ENCODE assay signal across 8 cellular contexts in the genomic region with DNA sequence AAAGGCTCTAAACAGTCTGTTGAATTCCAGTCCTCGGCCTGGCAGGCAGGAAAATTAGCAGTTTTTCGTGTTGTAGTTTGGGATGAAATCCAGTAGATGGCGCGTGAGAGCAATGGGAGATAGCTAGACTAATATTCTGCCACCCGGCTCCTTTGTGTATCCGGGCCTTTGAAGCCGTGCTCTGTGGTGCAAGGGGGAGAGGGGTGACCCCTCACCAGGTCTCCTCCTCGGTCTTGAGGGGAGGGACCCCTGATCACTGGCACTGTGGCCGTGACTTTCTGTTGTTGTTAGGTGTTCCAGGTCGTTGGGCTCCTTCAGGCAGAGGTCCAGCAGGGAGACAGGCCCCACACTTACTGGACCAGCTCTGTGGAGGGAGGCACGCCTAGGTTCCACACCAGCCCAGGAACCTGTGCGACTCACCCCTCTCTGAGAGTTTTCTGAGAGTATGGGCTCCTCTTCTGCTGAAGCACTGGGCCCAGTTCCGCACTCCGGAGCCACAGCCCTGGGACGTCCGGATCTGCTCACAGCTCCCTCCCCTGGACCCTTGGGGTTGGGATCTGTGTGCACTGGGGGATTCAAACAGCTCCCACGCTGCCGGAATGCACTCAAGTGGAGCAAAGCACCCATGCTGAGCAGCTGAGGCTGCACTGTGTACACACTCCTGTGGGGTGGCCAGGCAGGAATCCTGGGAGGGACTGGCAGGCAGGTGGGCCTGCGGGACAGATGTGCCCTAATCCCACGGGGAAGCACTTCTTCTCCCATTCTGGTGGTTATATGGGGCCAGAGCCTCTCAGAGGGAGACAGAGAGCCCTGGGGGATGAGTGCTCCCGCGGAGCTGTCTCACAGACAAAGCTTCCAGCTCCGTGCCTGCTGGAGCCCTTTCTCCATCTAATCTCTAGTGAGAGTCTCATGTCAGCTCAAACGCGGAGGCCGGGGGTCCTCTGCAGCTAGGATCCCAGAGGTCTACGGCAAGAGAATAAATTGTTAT.
A peak's percentile ranks its signal among the peaks of the same experiment; 100 is the strongest.
DNase-seq lines count a peak whose midpoint lies in the region; ATAC-seq, FAIRE-seq and TF ChIP-seq lines count a peak whose summit lies in the region.

No MANE protein-coding gene starts in this region.

- DNase-seq in COLO668 (lab: John Stamatoyannopoulos, UW; ENCODE audit: unreplicated experiment), result peak; percentile 86
- peak; percentile 68 for DNase-seq in HEK293T (ENCODE audit: extremely low spot score)
- DNase-seq in NCI-H2227 treated with DMSO at 0.1 percent for 48 hours (lab: John Stamatoyannopoulos, UW), result peak; percentile 84
- peak; percentile 47 for DNase-seq in central memory CD4-positive, alpha-beta T cell
- peak; percentile 15 to 39 (median 20) for DNase-seq in stimulated activated CD4-positive, alpha-beta T cell treated with anti-CD3 and anti-CD28 coated beads, Interleukin-1b, Interleukin-23, amount 100 ng/mL, for 24 hours (ENCODE audit: low read depth in 4 of 4, low spot score in 1 of 4)

- peak; percentile 81 for FAIRE-seq in islet of Langerhans (lab: Jason Lieb, UNC)

- no peak for ATAC-seq in GM19397 (IDR thresholded peaks at IDR 0.05; ENCODE audit: unreplicated experiment)

- no peak overlapping the region for H3K4me3 ChIP-seq in WI38 (ENCODE audit: low read depth, low read length)

- POLR2A ChIA-PET in HEK293T (lab: Yijun Ruan, JAX), result interaction anchor here (1.1 kb wide), 1 partner anchor 69 kb away, joined by 3 read pairs; the partner anchor contains the start of gene ANTXR1

- peak; percentile 77 for TF ChIP-seq CTCF in WI38 (IDR thresholded peaks at IDR 0.05; ENCODE audit: low read depth, low read length)

- CTCF ChIA-PET in HEK293T (lab: Yijun Ruan, JAX), result interaction anchor here (0.6 to 2.0 kb wide), 10 partner anchors 8 to 823 kb away, joined by 3 to 12 read pairs (median 4); partner anchors contain the start of gene GKN2

TF ChIP-seq in HEK293T, 16 proteins besides CTCF, POLR2A, EP300 and RAD21:
- TF ChIP-seq ELF4 (IDR thresholded peaks at IDR 0.05), result no peak
- no peak for TF ChIP-seq ARNT (IDR thresholded peaks at IDR 0.05)
- TF ChIP-seq SUZ12 (IDR thresholded peaks at IDR 0.05), result no peak
- TF ChIP-seq L3MBTL2 (conservative IDR thresholded peaks at IDR 0.05), result no peak; the same call in 1 of the 2 replicates
- TF ChIP-seq BHLHE40 (IDR thresholded peaks at IDR 0.05; ENCODE audit: borderline replicate concordance), result no peak
- no peak for TF ChIP-seq TARDBP (IDR thresholded peaks at IDR 0.05)
- TF ChIP-seq NFRKB (IDR thresholded peaks at IDR 0.05), result no peak
- TF ChIP-seq FOXM1 (IDR thresholded peaks at IDR 0.05; ENCODE audit: borderline replicate concordance), result no peak
- TF ChIP-seq FOXK2 (IDR thresholded peaks at IDR 0.05), result no peak
- TF ChIP-seq LEF1 (IDR thresholded peaks at IDR 0.05; ENCODE audit: borderline replicate concordance), result no peak
- TF ChIP-seq HDGF (IDR thresholded peaks at IDR 0.05; ENCODE audit: borderline replicate concordance), result no peak
- TF ChIP-seq ZNF384 (IDR thresholded peaks at IDR 0.05), result no peak
- TF ChIP-seq, protein P1, sequence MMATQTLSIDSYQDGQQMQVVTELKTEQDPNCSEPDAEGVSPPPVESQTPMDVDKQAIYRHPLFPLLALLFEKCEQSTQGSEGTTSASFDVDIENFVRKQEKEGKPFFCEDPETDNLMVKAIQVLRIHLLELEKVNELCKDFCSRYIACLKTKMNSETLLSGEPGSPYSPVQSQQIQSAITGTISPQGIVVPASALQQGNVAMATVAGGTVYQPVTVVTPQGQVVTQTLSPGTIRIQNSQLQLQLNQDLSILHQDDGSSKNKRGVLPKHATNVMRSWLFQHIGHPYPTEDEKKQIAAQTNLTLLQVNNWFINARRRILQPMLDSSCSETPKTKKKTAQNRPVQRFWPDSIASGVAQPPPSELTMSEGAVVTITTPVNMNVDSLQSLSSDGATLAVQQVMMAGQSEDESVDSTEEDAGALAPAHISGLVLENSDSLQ (IDR thresholded peaks at IDR 0.05), result no peak
- no peak for TF ChIP-seq CTBP1 (IDR thresholded peaks at IDR 0.05; ENCODE audit: borderline replicate concordance)
- TF ChIP-seq SP1 (IDR thresholded peaks at IDR 0.05), result no peak
- TF ChIP-seq FOXA1 (IDR thresholded peaks at IDR 0.05), result no peak

Comparison
In these comparisons a context has a peak if more than half of its experiments do, and no peak if none do; other contexts are left out.
1. DNase-seq: peak in every context shown above with its lines; median percentile 86 in COLO668; 84 in NCI-H2227 treated with DMSO at 0.1 percent for 48 hours; 68 in HEK293T; 47 in central memory CD4-positive, alpha-beta T cell; 20 in stimulated activated CD4-positive, alpha-beta T cell treated with anti-CD3 and anti-CD28 coated beads, Interleukin-1b, Interleukin-23, amount 100 ng/mL, for 24 hours.